32 cellular contexts compared by ENCODE assay signal in the genomic region with DNA sequence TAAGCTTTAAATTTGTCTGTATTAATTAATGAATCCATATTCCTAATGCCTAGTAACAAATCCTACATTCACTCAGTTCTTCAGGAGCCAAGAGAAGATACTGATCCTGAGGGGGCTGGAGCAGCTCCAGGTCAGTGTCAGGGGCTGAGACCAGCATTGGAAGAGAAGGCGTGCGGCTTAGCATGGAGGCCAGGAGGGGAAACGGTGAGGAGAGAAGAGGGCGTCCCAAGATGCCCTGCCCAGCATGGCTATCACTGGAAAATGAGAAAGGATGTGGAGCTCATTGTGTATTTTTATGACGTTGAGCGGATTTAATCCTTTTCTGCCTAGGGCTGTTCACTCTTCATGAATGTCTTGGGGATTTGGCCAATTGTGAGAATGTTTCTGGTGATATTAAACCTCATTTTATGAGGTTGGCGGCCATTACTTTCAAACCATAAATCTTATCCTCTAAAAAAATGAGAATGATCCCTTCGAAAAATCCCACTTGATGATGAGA.
"Had no signal": no experiment of that assay in that cellular context is flagged by ENCODE, and none has a peak within 500 bp of the region (broad histone marks: within the 10 kb centered on the region; RNA-seq: fewer than 3 reads in every experiment).

No MANE protein-coding gene starts in this region.

- FAIRE-seq: frontal cortex had no signal

- H3K36me3 ChIP-seq: adrenal gland, colonic mucosa had no signal

- H3K27me3 ChIP-seq: adrenal gland, body of pancreas, colonic mucosa, dorsolateral prefrontal cortex had no signal

- DNase-seq: activated CD4-positive, alpha-beta memory T cell treated with anti-CD3 and anti-CD28 coated beads for 36 hours; activated CD4-positive, alpha-beta T cell treated with anti-CD3 and anti-CD28 coated beads for 36 hours; activated CD4-positive, alpha-beta T cell treated with anti-CD3 and anti-CD28 coated beads, Interleukin-2, amount 10 ng/mL, durations not matched to agents 24 days and 14 days; activated CD4-positive, CD25-positive, alpha-beta regulatory T cell; activated CD4-positive, CD25-positive, alpha-beta regulatory T cell treated with anti-CD3 and anti-CD28 coated beads, Interleukin-2, amount 50 U/mL, for 72 hours; activated CD8-positive, alpha-beta memory T cell treated with anti-CD3 and anti-CD28 coated beads, Interleukin-2, amount 10 ng/mL, durations not matched to agents 7 days and 5 days; activated CD8-positive, alpha-beta memory T cell treated with anti-CD3 and anti-CD28 coated beads, Interleukin-2, amount 50 U/mL, for 4 hours; activated CD8-positive, alpha-beta T cell treated with anti-CD3 and anti-CD28 coated beads, Interleukin-2, amount 10 ng/mL, durations not matched to agents 7 days and 5 days; activated effector memory CD4-positive, alpha-beta T cell treated with anti-CD3 and anti-CD28 coated beads, Interleukin-2, amount 50 U/mL, for 16 hours; activated naive CD4-positive, alpha-beta T cell treated with anti-CD3 and anti-CD28 coated beads for 36 hours; activated naive CD8-positive, alpha-beta T cell treated with anti-CD3 and anti-CD28 coated beads for 36 hours; activated naive CD8-positive, alpha-beta T cell treated with anti-CD3 and anti-CD28 coated beads, Interleukin-2, amount 50 U/mL, for 24 hours; activated T-cell treated with anti-CD3 and anti-CD28 coated beads, Interleukin-2, amount 50 U/mL, for 1 hour; activated T-cell treated with anti-CD3 and anti-CD28 coated beads, Interleukin-2, amount 50 U/mL, for 48 hours; adrenal gland; amygdala; aorta; body of pancreas; central memory CD4-positive, alpha-beta T cell; cerebellar nuclear complex; colonic mucosa; dorsolateral prefrontal cortex; effector memory CD4-positive, alpha-beta T cell; endodermal cell; foreskin fibroblast; T-helper 2 cell had no signal

- H3K9me3 ChIP-seq: adrenal gland, body of pancreas, colonic mucosa had no signal

- ATAC-seq: activated CD4-positive, alpha-beta T cell treated with anti-CD3 and anti-CD28 coated beads for 36 hours; activated CD8-positive, alpha-beta memory T cell treated with anti-CD3 and anti-CD28 coated beads, Interleukin-2, amount 10 ng/mL, durations not matched to agents 7 days and 5 days; activated CD8-positive, alpha-beta T cell treated with anti-CD3 and anti-CD28 coated beads, Interleukin-2, amount 10 ng/mL, durations not matched to agents 7 days and 5 days; activated naive CD8-positive, alpha-beta T cell treated with anti-CD3 and anti-CD28 coated beads, Interleukin-2, amount 50 U/mL, for 24 hours; body of pancreas; esophagus mucosa had no signal

- H3K4me1 Mint-ChIP-seq: activated CD4-positive, alpha-beta T cell treated with anti-CD3 and anti-CD28 coated beads for 36 hours; activated CD4-positive, alpha-beta T cell treated with anti-CD3 and anti-CD28 coated beads, Interleukin-2, amount 10 ng/mL, durations not matched to agents 24 days and 14 days; activated CD8-positive, alpha-beta memory T cell treated with anti-CD3 and anti-CD28 coated beads, Interleukin-2, amount 10 ng/mL, durations not matched to agents 7 days and 5 days; activated naive CD4-positive, alpha-beta T cell treated with anti-CD3 and anti-CD28 coated beads, Interleukin-2, amount 50 U/mL, for 24 hours; activated naive CD8-positive, alpha-beta T cell treated with anti-CD3 and anti-CD28 coated beads for 36 hours; activated naive CD8-positive, alpha-beta T cell treated with anti-CD3 and anti-CD28 coated beads, Interleukin-2, amount 50 U/mL, for 24 hours; endodermal cell had no signal

- H3K27ac Mint-ChIP-seq: activated CD4-positive, alpha-beta memory T cell treated with anti-CD3 and anti-CD28 coated beads for 36 hours; activated CD4-positive, alpha-beta T cell treated with anti-CD3 and anti-CD28 coated beads for 36 hours; activated CD4-positive, alpha-beta T cell treated with anti-CD3 and anti-CD28 coated beads, Interleukin-2, amount 10 ng/mL, durations not matched to agents 24 days and 14 days; activated CD8-positive, alpha-beta memory T cell treated with anti-CD3 and anti-CD28 coated beads, Interleukin-2, amount 10 ng/mL, durations not matched to agents 7 days and 5 days; activated CD8-positive, alpha-beta T cell treated with anti-CD3 and anti-CD28 coated beads, Interleukin-2, amount 10 ng/mL, durations not matched to agents 7 days and 5 days; activated naive CD4-positive, alpha-beta T cell treated with anti-CD3 and anti-CD28 coated beads for 36 hours; activated naive CD4-positive, alpha-beta T cell treated with anti-CD3 and anti-CD28 coated beads, Interleukin-2, amount 50 U/mL, for 24 hours; activated naive CD8-positive, alpha-beta T cell treated with anti-CD3 and anti-CD28 coated beads for 36 hours; activated naive CD8-positive, alpha-beta T cell treated with anti-CD3 and anti-CD28 coated beads, Interleukin-2, amount 50 U/mL, for 24 hours; activated T-helper 1 cell treated with anti-CD3 and anti-CD28 coated beads, Interleukin-12 subunit alpha, Interleukin-12 subunit beta, Interleukin-2, Interleukin-4 antibody, amounts not matched to agents 30 ng/mL and 10 ng/mL and 1 ng/mL, durations not matched to agents 14 hours and 24 hours and 36 hours; activated T-helper 2 cell treated with anti-CD3 and anti-CD28 coated beads, Interferon-gamma antibody, Interleukin-2, Interleukin-4, amounts not matched to agents 10 μg/mL and 5 μg/mL and 100 μg/mL, durations not matched to agents 14 hours and 24 hours and 36 hours; dendritic cell treated with granulocyte-macrophage colony-stimulating factor and Interleukin-4, amounts not matched to agents 40 ng/mL and 50 ng/mL, for 4 days; endodermal cell had no signal

- H3K9me3 Mint-ChIP-seq: activated CD4-positive, alpha-beta memory T cell treated with anti-CD3 and anti-CD28 coated beads for 36 hours; activated CD4-positive, alpha-beta T cell treated with anti-CD3 and anti-CD28 coated beads, Interleukin-2, amount 10 ng/mL, durations not matched to agents 24 days and 14 days; activated naive CD4-positive, alpha-beta T cell treated with anti-CD3 and anti-CD28 coated beads for 36 hours; activated naive CD4-positive, alpha-beta T cell treated with anti-CD3 and anti-CD28 coated beads, Interleukin-2, amount 50 U/mL, for 24 hours; activated naive CD8-positive, alpha-beta T cell treated with anti-CD3 and anti-CD28 coated beads for 36 hours; activated naive CD8-positive, alpha-beta T cell treated with anti-CD3 and anti-CD28 coated beads, Interleukin-2, amount 50 U/mL, for 24 hours; activated T-helper 1 cell treated with anti-CD3 and anti-CD28 coated beads, Interleukin-12 subunit alpha, Interleukin-12 subunit beta, Interleukin-2, Interleukin-4 antibody, amounts not matched to agents 30 ng/mL and 10 ng/mL and 1 ng/mL, durations not matched to agents 14 hours and 24 hours and 36 hours; activated T-helper 2 cell treated with anti-CD3 and anti-CD28 coated beads, Interferon-gamma antibody, Interleukin-2, Interleukin-4, amounts not matched to agents 10 μg/mL and 5 μg/mL and 100 μg/mL, durations not matched to agents 14 hours and 24 hours and 36 hours; dendritic cell treated with granulocyte-macrophage colony-stimulating factor and Interleukin-4, amounts not matched to agents 40 ng/mL and 50 ng/mL, for 4 days; endodermal cell had no signal

- H3K4me3 ChIP-seq: adrenal gland, body of pancreas, colonic mucosa, dorsolateral prefrontal cortex had no signal

- H3K4me3 Mint-ChIP-seq: activated CD4-positive, alpha-beta memory T cell treated with anti-CD3 and anti-CD28 coated beads for 36 hours; activated CD4-positive, alpha-beta T cell treated with anti-CD3 and anti-CD28 coated beads for 36 hours; activated CD4-positive, alpha-beta T cell treated with anti-CD3 and anti-CD28 coated beads, Interleukin-2, amount 10 ng/mL, durations not matched to agents 24 days and 14 days; activated CD8-positive, alpha-beta memory T cell treated with anti-CD3 and anti-CD28 coated beads, Interleukin-2, amount 10 ng/mL, durations not matched to agents 7 days and 5 days; activated CD8-positive, alpha-beta T cell treated with anti-CD3 and anti-CD28 coated beads, Interleukin-2, amount 10 ng/mL, durations not matched to agents 7 days and 5 days; activated naive CD4-positive, alpha-beta T cell treated with anti-CD3 and anti-CD28 coated beads for 36 hours; activated naive CD4-positive, alpha-beta T cell treated with anti-CD3 and anti-CD28 coated beads, Interleukin-2, amount 50 U/mL, for 24 hours; activated naive CD8-positive, alpha-beta T cell treated with anti-CD3 and anti-CD28 coated beads for 36 hours; activated naive CD8-positive, alpha-beta T cell treated with anti-CD3 and anti-CD28 coated beads, Interleukin-2, amount 50 U/mL, for 24 hours; activated T-helper 1 cell treated with anti-CD3 and anti-CD28 coated beads, Interleukin-12 subunit alpha, Interleukin-12 subunit beta, Interleukin-2, Interleukin-4 antibody, amounts not matched to agents 30 ng/mL and 10 ng/mL and 1 ng/mL, durations not matched to agents 14 hours and 24 hours and 36 hours; dendritic cell treated with granulocyte-macrophage colony-stimulating factor and Interleukin-4, amounts not matched to agents 40 ng/mL and 50 ng/mL, for 4 days; endodermal cell had no signal

- H3K27me3 Mint-ChIP-seq: activated CD4-positive, alpha-beta memory T cell treated with anti-CD3 and anti-CD28 coated beads for 36 hours; activated CD4-positive, alpha-beta T cell treated with anti-CD3 and anti-CD28 coated beads for 36 hours; activated CD4-positive, alpha-beta T cell treated with anti-CD3 and anti-CD28 coated beads, Interleukin-2, amount 10 ng/mL, durations not matched to agents 24 days and 14 days; activated CD8-positive, alpha-beta memory T cell treated with anti-CD3 and anti-CD28 coated beads, Interleukin-2, amount 10 ng/mL, durations not matched to agents 7 days and 5 days; activated naive CD4-positive, alpha-beta T cell treated with anti-CD3 and anti-CD28 coated beads, Interleukin-2, amount 50 U/mL, for 24 hours; activated naive CD8-positive, alpha-beta T cell treated with anti-CD3 and anti-CD28 coated beads for 36 hours; activated naive CD8-positive, alpha-beta T cell treated with anti-CD3 and anti-CD28 coated beads, Interleukin-2, amount 50 U/mL, for 24 hours; dendritic cell treated with granulocyte-macrophage colony-stimulating factor and Interleukin-4, amounts not matched to agents 40 ng/mL and 50 ng/mL, for 4 days had no signal

- H3K36me3 Mint-ChIP-seq: activated CD4-positive, alpha-beta memory T cell treated with anti-CD3 and anti-CD28 coated beads for 36 hours; activated CD8-positive, alpha-beta memory T cell treated with anti-CD3 and anti-CD28 coated beads, Interleukin-2, amount 10 ng/mL, durations not matched to agents 7 days and 5 days; activated naive CD4-positive, alpha-beta T cell treated with anti-CD3 and anti-CD28 coated beads, Interleukin-2, amount 50 U/mL, for 24 hours; activated naive CD8-positive, alpha-beta T cell treated with anti-CD3 and anti-CD28 coated beads for 36 hours had no signal

- H3K4me1 ChIP-seq: adrenal gland, body of pancreas, colonic mucosa had no signal

- H3K27ac ChIP-seq: adrenal gland, body of pancreas, colonic mucosa, dorsolateral prefrontal cortex had no signal
